21 cellular contexts compared by ENCODE assay signal in genomic region chr3:111819912-111820311, GRCh38.
"Had no signal": no experiment of that assay in that cellular context is flagged by ENCODE, and none has a peak within 500 bp of the region (broad histone marks: within the 10 kb centered on the region; RNA-seq: fewer than 3 reads in every experiment).

No MANE protein-coding gene starts in this region.

- ATAC-seq: K562, Panc1, PC-3, SK-N-SH treated with all-trans-retinoic acid at 6 μM for 48 hours had no signal

- H3K4me1 Mint-ChIP-seq: IgD-negative memory B cell had no signal

- H3K27me3 Mint-ChIP-seq: IgD-negative memory B cell had no signal

- H3K4me3 Mint-ChIP-seq: IgD-negative memory B cell had no signal

- DNase-seq: Kasumi-1, MM.1S, NCI-H1092 treated with DMSO at 0.1 percent for 48 hours, NCI-H1436, NCI-H187, NCI-H2029, NCI-H2081 treated with DMSO at 0.1 percent for 48 hours, NCI-H2171, NCI-H226, NCI-H446, NCI-H510A, NCI-H524 treated with DMSO at 0.1 percent for 48 hours, NCI-H69, NCI-H774, PC-3, SHP77 treated with DMSO at 0.1 percent for 48 hours, SJCRH30 had no signal

- H3K27ac Mint-ChIP-seq: IgD-negative memory B cell had no signal
